Comparison of ENCODE assay signal across 21 cellular contexts in genomic region chr18:13660510-13660909, GRCh38.
DNase-seq lines count a peak whose midpoint lies in the region; ATAC-seq and TF ChIP-seq lines count a peak whose summit lies in the region.
"Had no signal": no experiment of that assay in that cellular context is flagged by ENCODE, and none has a peak within 500 bp of the region (broad histone marks: within the 10 kb centered on the region; RNA-seq: fewer than 3 reads in every experiment).

No MANE protein-coding gene starts in this region.

- DNase-seq in AG10803 (ENCODE audit: low read depth) (peak; percentile 39), cardiac fibroblast (ENCODE audit: low read depth in 2 of 2) (peak; percentile 19 to 59), myocyte (ENCODE audit: low read depth) (peak; percentile 52), mesenchymal stem cell (no peak), NCI-H1436 treated with DMSO at 0.1 percent for 48 hours (lab: John Stamatoyannopoulos, UW) (no peak)
- DNase-seq: activated CD4-positive, alpha-beta T cell treated with anti-CD3 and anti-CD28 coated beads, Interleukin-2, amount 10 ng/mL, durations not matched to agents 7 days and 5 days; activated CD8-positive, alpha-beta memory T cell treated with anti-CD3 and anti-CD28 coated beads, Interleukin-2, amount 50 U/mL, for 4 hours; activated naive CD8-positive, alpha-beta T cell treated with anti-CD3 and anti-CD28 coated beads, Interleukin-2, amount 50 U/mL, for 24 hours; C1 segment of cervical spinal cord; head of caudate nucleus; immature natural killer cell; KBM-7; lower lobe of right lung; NCI-H187; NCI-H345; sigmoid colon had no signal

- H2BK120ac ChIP-seq in mesenchymal stem cell (ENCODE audit: low read depth, low read length): no peak overlapping the region

- ATAC-seq in gastroesophageal sphincter (peak; percentile 63), HG03457 (IDR thresholded peaks at IDR 0.05; ENCODE audit: unreplicated experiment) (no peak), GM19023 (IDR thresholded peaks at IDR 0.05; ENCODE audit: unreplicated experiment) (no peak)
- ATAC-seq: activated naive CD8-positive, alpha-beta T cell treated with anti-CD3 and anti-CD28 coated beads, Interleukin-2, amount 50 U/mL, for 24 hours; lower lobe of right lung had no signal

- H3K4me1 ChIP-seq in gastroesophageal sphincter (peaks cover 0 to 36% (median 10%) of the 10 kb centered on the region in 3 donors), mesenchymal stem cell (ENCODE audit: control insufficient read depth, insufficient read depth, low read depth, low read length) (no peaks in the 10 kb centered on the region)
- H3K4me1 ChIP-seq: lower lobe of right lung, sigmoid colon had no signal

- no peak overlapping the region for H2AFZ ChIP-seq in mesenchymal stem cell (ENCODE audit: low read depth, low read length)

- H3K23ac ChIP-seq in mesenchymal stem cell (ENCODE audit: low read length in 2 of 2): no peak overlapping the region

- no peak for TF ChIP-seq EP300 in gastroesophageal sphincter (IDR thresholded peaks at IDR 0.05)

- H3K9me3 ChIP-seq in gastroesophageal sphincter (no peaks in the 10 kb centered on the region), mesenchymal stem cell (ENCODE audit: control insufficient read depth, low read length) (no peaks in the 10 kb centered on the region)
- H3K9me3 ChIP-seq: lower lobe of right lung, sigmoid colon, thyroid gland had no signal

- TF ChIP-seq CTCF in AG10803 (conservative IDR thresholded peaks at IDR 0.05; ENCODE audit: low read length) (no peak), cardiac fibroblast (IDR thresholded peaks at IDR 0.05; ENCODE audit: low read depth, low read length) (no peak), gastroesophageal sphincter (IDR thresholded peaks at IDR 0.05) (no peak)

- no peak overlapping the region for H4K91ac ChIP-seq in mesenchymal stem cell (ENCODE audit: low read length)

- H3K4me3 ChIP-seq in AG10803 (ENCODE audit: low read length) (no peak overlapping the region), cardiac fibroblast (replicated peaks in 1 of 2; ENCODE audit: low read depth in 2 of 2, low read length in 2 of 2) (no peak overlapping the region), gastroesophageal sphincter (no peak overlapping the region), mesenchymal stem cell (ENCODE audit: insufficient read depth in 1 of 2, low read depth in 1 of 2, low read length in 2 of 2) (no peak overlapping the region)
- H3K4me3 ChIP-seq: lower lobe of right lung, sigmoid colon, thyroid gland had no signal

- no peak overlapping the region for H3K9ac ChIP-seq in mesenchymal stem cell (ENCODE audit: low read length)

- no peaks in the 10 kb centered on the region for H3K27me3 ChIP-seq in gastroesophageal sphincter
- no peaks in the 10 kb centered on the region for H3K27me3 ChIP-seq in mesenchymal stem cell (ENCODE audit: control insufficient read depth in 1 of 2, insufficient read depth in 1 of 2, low read length in 2 of 2)
- H3K27me3 ChIP-seq: sigmoid colon, thyroid gland had no signal

- H3K27ac ChIP-seq in gastroesophageal sphincter: peak overlapping the region in 2 of 4 donors; percentile 47 to 64
- no peak overlapping the region for H3K27ac ChIP-seq in mesenchymal stem cell (ENCODE audit: low read length, poor library complexity, severe bottlenecking)
- H3K27ac ChIP-seq: lower lobe of right lung, thyroid gland, VCaP had no signal

- H2BK12ac ChIP-seq in mesenchymal stem cell (ENCODE audit: low read length in 2 of 2): no peak overlapping the region

- no peak for TF ChIP-seq POLR2A in gastroesophageal sphincter (IDR thresholded peaks at IDR 0.05)

- no peak overlapping the region for H3K14ac ChIP-seq in mesenchymal stem cell (ENCODE audit: low read length in 2 of 2)

- H3K36me3 ChIP-seq in gastroesophageal sphincter (peaks cover 0 to 13% of the 10 kb centered on the region in 2 donors), mesenchymal stem cell (ENCODE audit: control insufficient read depth in 1 of 2, insufficient read depth in 2 of 2, low read depth in 1 of 2, low read length in 2 of 2) (peaks cover 0 to 8% of the 10 kb centered on the region in 2 experiments)
- H3K36me3 ChIP-seq: thyroid gland had no signal

- H3K79me1 ChIP-seq in mesenchymal stem cell (replicated peaks; ENCODE audit: low read length, poor library complexity, severe bottlenecking): peaks cover 1% of the 10 kb centered on the region

- no peak overlapping the region for H3K4me2 ChIP-seq in mesenchymal stem cell (ENCODE audit: low read length, poor library complexity, severe bottlenecking)

- WGBS in gastroesophageal sphincter (ENCODE audit: low coverage in 1 of 2), 2 donors: 4 to 18% methylated on average over 4 to 5 of the region's 5 CpGs
- 100% methylated on average over 4 of the region's 5 CpGs for WGBS in mesenchymal stem cell

- H3K18ac ChIP-seq in mesenchymal stem cell (ENCODE audit: low read depth in 1 of 2, low read length in 2 of 2): no peak overlapping the region

- no peak overlapping the region for H2BK5ac ChIP-seq in mesenchymal stem cell (ENCODE audit: low read depth, low read length, poor library complexity, severe bottlenecking)

- H2BK15ac ChIP-seq in mesenchymal stem cell (ENCODE audit: low read depth, poor library complexity, severe bottlenecking): no peak overlapping the region

- H4K8ac ChIP-seq in mesenchymal stem cell (ENCODE audit: low read length): no peak overlapping the region

- H3K4ac ChIP-seq in mesenchymal stem cell (ENCODE audit: low read depth in 1 of 2, low read length in 2 of 2): no peak overlapping the region

- no peak overlapping the region for H2AK5ac ChIP-seq in mesenchymal stem cell (ENCODE audit: low read length, severe bottlenecking)

Comparison
In these comparisons a context has a peak if more than half of its experiments do, and no peak if none do; other contexts are left out.
1. DNase-seq: peak in AG10803 (single experiment), cardiac fibroblast (2 of 2) and myocyte (single experiment); none in mesenchymal stem cell (single experiment) and NCI-H1436 treated with DMSO at 0.1 percent for 48 hours (single experiment).